In the genomic region with DNA sequence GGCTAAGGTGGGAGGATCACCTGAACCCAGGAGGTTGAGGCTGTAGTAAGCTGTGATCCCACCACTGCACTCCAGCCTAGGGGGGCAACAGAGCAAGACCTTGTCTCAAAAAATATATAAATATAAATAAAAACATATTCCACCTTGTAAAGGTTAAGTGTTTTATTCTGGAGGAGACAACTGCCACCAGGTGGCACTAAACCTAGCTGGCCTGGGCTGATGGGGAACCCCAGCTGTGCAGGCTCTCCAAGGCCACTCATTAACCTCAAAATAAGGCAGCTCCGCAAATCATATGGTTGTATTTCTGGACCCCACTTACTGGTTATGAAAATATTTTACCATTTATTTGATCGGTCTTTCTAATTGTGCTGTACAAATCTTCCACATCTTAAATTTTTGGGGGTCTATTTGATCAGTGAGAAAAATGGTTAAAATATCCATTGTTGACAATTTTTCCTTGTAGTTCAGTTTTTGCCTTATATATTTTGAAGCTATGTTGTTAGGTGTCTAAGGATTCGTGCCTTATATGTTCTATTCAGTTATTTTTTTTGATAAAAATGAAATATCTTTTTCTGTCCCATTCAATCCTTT, we compare ENCODE assay signal across 8 cellular contexts. TPM values are rescaled to one million over a fixed set of nuclear protein-coding genes. Genes with fewer than 3 reads are reported as not detected.
A peak's percentile ranks its signal among the peaks of the same experiment; 100 is the strongest.
DNase-seq lines count a peak whose midpoint lies in the region; ATAC-seq lines count a peak whose summit lies in the region.

No MANE protein-coding gene starts in this region.

- in situ Hi-C loops in HAP-1 (cut with MboI; ENCODE audit: low sequenced_read_pairs) = loop anchor here (10.0 kb wide), 1 partner anchor 106 kb away; the partner anchor contains the start of gene ERN1

- peak; percentile 61 for DNase-seq in Ammon's horn (ENCODE audit: low spot score)
- DNase-seq in HAP-1 (ENCODE audit: low spot score in 2 of 2) = peak; percentile 34 to 78
- DNase-seq in NCI-H82 (lab: John Stamatoyannopoulos, UW) = peak; percentile 79
- peak; percentile 80 for DNase-seq in activated CD4-positive, alpha-beta memory T cell treated with anti-CD3 and anti-CD28 coated beads, Interleukin-2, amount 10 ng/mL, durations not matched to agents 7 days and 5 days
- peak; percentile 71 to 75 (median 73) for DNase-seq in effector memory CD8-positive, alpha-beta T cell
- DNase-seq in naive B cell = peak; percentile 64
- peak; percentile 30 to 73 (median 49) for DNase-seq in stimulated activated naive CD4-positive, alpha-beta T cell (lab: John Stamatoyannopoulos, UW)

- POLR2A ChIA-PET in activated CD4-positive, alpha-beta memory T cell treated with anti-CD3 and anti-CD28 coated beads, Interleukin-2, amount 10 ng/mL, durations not matched to agents 7 days and 5 days (lab: Charles Lee) = interaction anchor here (0.7 to 5.5 kb wide), 11 partner anchors 9 to 116 kb away, joined by 3 to 43 read pairs (median 8); partner anchors contain the start of genes CD79B, ERN1, ICAM2 and PRR29

- no peak overlapping the region for H3K4me3 Mint-ChIP-seq in activated CD4-positive, alpha-beta memory T cell treated with anti-CD3 and anti-CD28 coated beads, Interleukin-2, amount 10 ng/mL, durations not matched to agents 7 days and 5 days
- H3K4me3 Mint-ChIP-seq in effector memory CD8-positive, alpha-beta T cell = no peak overlapping the region
- no peak overlapping the region for H3K4me3 Mint-ChIP-seq in naive B cell

- H3K4me1 ChIP-seq in HAP-1 = 0 out of 2 replicates have a peak, but pooled peaks cover 3% of the 10 kb centered on the region

- ATAC-seq in effector memory CD8-positive, alpha-beta T cell (replicated peaks) = no peak
- ATAC-seq in naive B cell (ENCODE audit: low read depth in 2 of 2) = peak; percentile 38 to 44
- no peak for ATAC-seq in HG02571 (IDR thresholded peaks at IDR 0.05; ENCODE audit: unreplicated experiment)

- H3K27ac Mint-ChIP-seq in activated CD4-positive, alpha-beta memory T cell treated with anti-CD3 and anti-CD28 coated beads, Interleukin-2, amount 10 ng/mL, durations not matched to agents 7 days and 5 days = no peak overlapping the region
- no peak overlapping the region for H3K27ac Mint-ChIP-seq in effector memory CD8-positive, alpha-beta T cell
- H3K27ac Mint-ChIP-seq in naive B cell = no peak overlapping the region

- H3K4me3 ChIP-seq in HAP-1 = no peak overlapping the region

- no peaks in the 10 kb centered on the region for H3K27me3 ChIP-seq in HAP-1 (ENCODE audit: low read depth)

- H3K9me3 ChIP-seq in HAP-1 = no peaks in the 10 kb centered on the region

- H3K9me3 Mint-ChIP-seq in activated CD4-positive, alpha-beta memory T cell treated with anti-CD3 and anti-CD28 coated beads, Interleukin-2, amount 10 ng/mL, durations not matched to agents 7 days and 5 days = no peaks in the 10 kb centered on the region
- H3K9me3 Mint-ChIP-seq in effector memory CD8-positive, alpha-beta T cell = no peaks in the 10 kb centered on the region
- no peaks in the 10 kb centered on the region for H3K9me3 Mint-ChIP-seq in naive B cell

- CTCF ChIA-PET in activated CD4-positive, alpha-beta memory T cell treated with anti-CD3 and anti-CD28 coated beads, Interleukin-2, amount 10 ng/mL, durations not matched to agents 7 days and 5 days (lab: Charles Lee) = interaction anchor here (0.6 to 10.1 kb wide), 49 partner anchors 9 to 253 kb away, joined by 3 to 510 read pairs (median 6); partner anchors contain the start of genes CSHL1, ERN1, GH1 and ICAM2

- peaks cover 3% of the 10 kb centered on the region for H3K36me3 Mint-ChIP-seq in activated CD4-positive, alpha-beta memory T cell treated with anti-CD3 and anti-CD28 coated beads, Interleukin-2, amount 10 ng/mL, durations not matched to agents 7 days and 5 days (ENCODE audit: low read depth)
- peaks cover 20% of the 10 kb centered on the region for H3K36me3 Mint-ChIP-seq in effector memory CD8-positive, alpha-beta T cell (ENCODE audit: insufficient read depth)
- no peaks in the 10 kb centered on the region for H3K36me3 Mint-ChIP-seq in naive B cell

- no peaks in the 10 kb centered on the region for H3K36me3 ChIP-seq in HAP-1 (replicated peaks)

- H3K4me1 Mint-ChIP-seq in activated CD4-positive, alpha-beta memory T cell treated with anti-CD3 and anti-CD28 coated beads, Interleukin-2, amount 10 ng/mL, durations not matched to agents 7 days and 5 days = peaks cover 47% of the 10 kb centered on the region
- H3K4me1 Mint-ChIP-seq in effector memory CD8-positive, alpha-beta T cell (ENCODE audit: low read depth in 2 of 2) = peaks cover 22 to 27% of the 10 kb centered on the region in 2 donors
- H3K4me1 Mint-ChIP-seq in naive B cell = peaks cover 11 to 19% (median 18%) of the 10 kb centered on the region in 3 donors

- no peaks in the 10 kb centered on the region for H3K27me3 Mint-ChIP-seq in activated CD4-positive, alpha-beta memory T cell treated with anti-CD3 and anti-CD28 coated beads, Interleukin-2, amount 10 ng/mL, durations not matched to agents 7 days and 5 days
- no peaks in the 10 kb centered on the region for H3K27me3 Mint-ChIP-seq in effector memory CD8-positive, alpha-beta T cell
- no peaks in the 10 kb centered on the region for H3K27me3 Mint-ChIP-seq in naive B cell

RNA-seq across cellular contexts. Expression of gene ICAM2, which starts 8.5 kb away (rescaled TPM):
- total RNA-seq in activated CD4-positive, alpha-beta memory T cell treated with anti-CD3 and anti-CD28 coated beads, Interleukin-2, amount 10 ng/mL, durations not matched to agents 7 days and 5 days = 100 to 1,000 TPM; 118 to 122 TPM
- polyA plus RNA-seq in naive B cell (ENCODE audit: low read depth in 6 of 6) = 100 to 1,000 TPM; 214 to 346 (median 290) TPM

RNA-seq across cellular contexts. Expression of gene PRR29, which starts 30.8 kb away (rescaled TPM):
- 10 to 100 TPM; 12.0 to 15.1 TPM for total RNA-seq in activated CD4-positive, alpha-beta memory T cell treated with anti-CD3 and anti-CD28 coated beads, Interleukin-2, amount 10 ng/mL, durations not matched to agents 7 days and 5 days
- 1 to 10 TPM; 3.5 to 6.8 (median 5.8) TPM for polyA plus RNA-seq in naive B cell (ENCODE audit: low read depth in 6 of 6)

RNA-seq across cellular contexts. Expression of gene SCN4A, which starts 56.3 kb away (rescaled TPM):
- under 1 TPM; 0.08 to 0.13 TPM for total RNA-seq in activated CD4-positive, alpha-beta memory T cell treated with anti-CD3 and anti-CD28 coated beads, Interleukin-2, amount 10 ng/mL, durations not matched to agents 7 days and 5 days
- 1 to 10 TPM in 3 of 6 donors, under 1 TPM in 2, not detected in 1; 0.89 to 1.4 (median 1.1) TPM for polyA plus RNA-seq in naive B cell (ENCODE audit: low read depth in 6 of 6)

Comparison
In these comparisons a context has a peak if more than half of its experiments do, and no peak if none do; other contexts are left out.
1. ATAC-seq: peak in naive B cell (2 of 2); none in effector memory CD8-positive, alpha-beta T cell (single experiment) and HG02571 (single experiment).
2. Peak in every context shown above with its lines, with median percentiles within 50 percentile points of each other: DNase-seq.